ENCODE assay signal across 17 cellular contexts in the genomic region with DNA sequence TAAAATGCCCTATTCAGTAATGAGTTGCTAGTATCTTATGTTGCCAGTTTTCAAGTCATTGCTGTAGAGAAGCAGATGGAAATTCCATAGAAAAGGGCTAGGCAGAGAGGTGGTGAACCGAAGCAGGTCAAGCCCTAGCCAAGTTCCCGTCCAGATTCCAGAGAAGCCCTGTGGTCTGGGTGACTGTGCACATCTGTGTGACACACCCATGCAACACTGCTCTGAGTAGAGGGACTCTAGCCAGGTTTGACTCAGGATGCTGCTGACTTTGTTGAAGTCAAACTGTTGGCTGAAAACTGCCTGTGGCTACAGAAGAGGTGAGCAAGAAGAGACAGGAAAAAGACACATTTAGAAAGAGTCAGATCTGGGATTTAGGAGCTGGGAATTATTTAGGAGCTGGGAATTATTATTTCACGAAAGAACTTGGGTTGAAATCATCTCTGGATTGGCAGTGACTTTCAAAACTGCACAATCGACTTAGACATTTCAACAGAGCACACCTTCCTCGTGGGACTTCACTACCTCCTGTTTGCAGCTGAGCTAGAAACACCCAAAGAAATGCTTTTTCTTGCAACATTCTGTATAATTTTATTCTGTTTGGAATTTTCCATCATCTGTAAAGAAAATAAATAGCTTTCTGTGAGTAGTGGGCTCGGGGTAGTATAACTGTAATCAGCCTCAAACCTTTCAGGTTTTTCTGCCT.
DNase-seq lines count a peak whose midpoint lies in the region; ATAC-seq and TF ChIP-seq lines count a peak whose summit lies in the region.
"Had no signal": no experiment of that assay in that cellular context is flagged by ENCODE, and none has a peak within 500 bp of the region (broad histone marks: within the 10 kb centered on the region; RNA-seq: fewer than 3 reads in every experiment).

No MANE protein-coding gene starts in this region.

- H3K27ac ChIP-seq in psoas muscle (no peak overlapping the region), adrenal gland (no peak overlapping the region)
- H3K27ac ChIP-seq: skin epidermis, testis had no signal

- no peaks in the 10 kb centered on the region for H3K27me3 ChIP-seq in psoas muscle (ENCODE audit: insufficient read depth in 3 of 3, low read length in 2 of 3)
- H3K27me3 ChIP-seq in adrenal gland = no peaks in the 10 kb centered on the region
- H3K27me3 ChIP-seq: testis had no signal

- H3K9me3 ChIP-seq in psoas muscle (no peaks in the 10 kb centered on the region), adrenal gland (replicated peaks in 1 of 3) (no peaks in the 10 kb centered on the region)
- H3K9me3 ChIP-seq: testis had no signal

- no peaks in the 10 kb centered on the region for H3K36me3 ChIP-seq in psoas muscle (ENCODE audit: insufficient read depth in 1 of 2, low read depth in 1 of 2)
- H3K36me3 ChIP-seq in adrenal gland (replicated peaks in 1 of 2) = no peaks in the 10 kb centered on the region

- no peak for TF ChIP-seq CTCF in psoas muscle (IDR thresholded peaks at IDR 0.05)
- no peak for TF ChIP-seq CTCF in adrenal gland (IDR thresholded peaks at IDR 0.05)

- DNase-seq in ELR (ENCODE audit: low read depth) = peak; percentile 91
- DNase-seq in NCI-H226 = peak; percentile 2
- DNase-seq in psoas muscle = peak in 1 of 2 donors; percentile 32
- DNase-seq in activated T-helper 2 cell treated with anti-CD3 and anti-CD28 coated beads, Interferon-gamma antibody, Interleukin-2, Interleukin-4, amounts not matched to agents 10 μg/mL and 5 μg/mL and 100 μg/mL, durations not matched to agents 14 hours and 24 hours and 36 hours (ENCODE audit: low spot score) = no peak
- DNase-seq in Ammon's horn (ENCODE audit: low spot score) = no peak
- DNase-seq in adrenal gland = no peak
- DNase-seq in immature natural killer cell = no peak
- DNase-seq: activated CD4-positive, alpha-beta memory T cell treated with anti-CD3 and anti-CD28 coated beads, Interleukin-2, amount 10 ng/mL, durations not matched to agents 7 days and 5 days; activated naive CD4-positive, alpha-beta T cell; CD8-positive, alpha-beta memory T cell; NCI-H1048; NCI-H446; SHP77 treated with DMSO at 0.1 percent for 48 hours; testis had no signal

- peak; percentile 89 for ATAC-seq in esophagus mucosa
- peak; percentile 40 to 57 (median 54) for ATAC-seq in psoas muscle
- ATAC-seq: natural killer cell treated with Interleukin-12 subunit alpha and Interleukin-12 subunit beta and Interleukin-15 and Interleukin-18, amount 100 ng/mL, for 72 hours had no signal

- 36 to 47% (median 43%) methylated on average over 6 of the region's 6 CpGs for WGBS in psoas muscle, 3 donors
- 50 to 69% (median 61%) methylated on average over 6 of the region's 6 CpGs for WGBS in adrenal gland, 4 donors

- H3K36me3 Mint-ChIP-seq in activated T-helper 2 cell treated with anti-CD3 and anti-CD28 coated beads, Interferon-gamma antibody, Interleukin-2, Interleukin-4, amounts not matched to agents 10 μg/mL and 5 μg/mL and 100 μg/mL, durations not matched to agents 14 hours and 24 hours and 36 hours (ENCODE audit: low read depth) = no peaks in the 10 kb centered on the region
- H3K36me3 Mint-ChIP-seq in immature natural killer cell = no peaks in the 10 kb centered on the region
- H3K36me3 Mint-ChIP-seq: CD8-positive, alpha-beta memory T cell; natural killer cell treated with Interleukin-12 subunit alpha and Interleukin-12 subunit beta and Interleukin-15 and Interleukin-18, amount 100 ng/mL, for 72 hours had no signal

- H3K4me3 ChIP-seq in psoas muscle (no peak overlapping the region), adrenal gland (no peak overlapping the region)
- H3K4me3 ChIP-seq: skin epidermis, testis had no signal

- TF ChIP-seq POLR2A in adrenal gland (IDR thresholded peaks at IDR 0.05) = no peak

- H3K27me3 Mint-ChIP-seq in activated T-helper 2 cell treated with anti-CD3 and anti-CD28 coated beads, Interferon-gamma antibody, Interleukin-2, Interleukin-4, amounts not matched to agents 10 μg/mL and 5 μg/mL and 100 μg/mL, durations not matched to agents 14 hours and 24 hours and 36 hours (ENCODE audit: low read depth) = peaks cover 50% of the 10 kb centered on the region
- peaks cover 7 to 24% (median 24%) of the 10 kb centered on the region in 3 donors for H3K27me3 Mint-ChIP-seq in immature natural killer cell (ENCODE audit: low read depth in 3 of 3)

- H3K4me1 ChIP-seq in psoas muscle (peaks cover 11% of the 10 kb centered on the region), adrenal gland (replicated peaks in 1 of 2) (no peaks in the 10 kb centered on the region)
- H3K4me1 ChIP-seq: testis had no signal

- intact Hi-C loops in psoas muscle (cut with DNase I) = no loop called here
- intact Hi-C loops in activated T-helper 2 cell treated with anti-CD3 and anti-CD28 coated beads, Interferon-gamma antibody, Interleukin-2, Interleukin-4, amounts not matched to agents 10 μg/mL and 5 μg/mL and 100 μg/mL, durations not matched to agents 14 hours and 24 hours and 36 hours (cut with micrococcal nuclease) = no loop called here
- intact Hi-C loops in adrenal gland (cut with DNase I) = no loop called here

- no peaks in the 10 kb centered on the region for H3K9me3 Mint-ChIP-seq in activated T-helper 2 cell treated with anti-CD3 and anti-CD28 coated beads, Interferon-gamma antibody, Interleukin-2, Interleukin-4, amounts not matched to agents 10 μg/mL and 5 μg/mL and 100 μg/mL, durations not matched to agents 14 hours and 24 hours and 36 hours
- H3K9me3 Mint-ChIP-seq in immature natural killer cell = peaks cover 0 to 1% (median 0%) of the 10 kb centered on the region in 6 donors
- H3K9me3 Mint-ChIP-seq: activated CD4-positive, alpha-beta memory T cell treated with anti-CD3 and anti-CD28 coated beads, Interleukin-2, amount 10 ng/mL, durations not matched to agents 7 days and 5 days; CD8-positive, alpha-beta memory T cell; natural killer cell treated with Interleukin-12 subunit alpha and Interleukin-12 subunit beta and Interleukin-15 and Interleukin-18, amount 100 ng/mL, for 72 hours had no signal

- H3K4me3 Mint-ChIP-seq in activated T-helper 2 cell treated with anti-CD3 and anti-CD28 coated beads, Interferon-gamma antibody, Interleukin-2, Interleukin-4, amounts not matched to agents 10 μg/mL and 5 μg/mL and 100 μg/mL, durations not matched to agents 14 hours and 24 hours and 36 hours (ENCODE audit: low read depth) = no peak overlapping the region
- no peak overlapping the region for H3K4me3 Mint-ChIP-seq in immature natural killer cell
- H3K4me3 Mint-ChIP-seq: activated CD4-positive, alpha-beta memory T cell treated with anti-CD3 and anti-CD28 coated beads, Interleukin-2, amount 10 ng/mL, durations not matched to agents 7 days and 5 days; CD8-positive, alpha-beta memory T cell; natural killer cell treated with Interleukin-12 subunit alpha and Interleukin-12 subunit beta and Interleukin-15 and Interleukin-18, amount 100 ng/mL, for 72 hours had no signal

- H3K4me1 Mint-ChIP-seq in activated T-helper 2 cell treated with anti-CD3 and anti-CD28 coated beads, Interferon-gamma antibody, Interleukin-2, Interleukin-4, amounts not matched to agents 10 μg/mL and 5 μg/mL and 100 μg/mL, durations not matched to agents 14 hours and 24 hours and 36 hours (ENCODE audit: low read depth) = no peaks in the 10 kb centered on the region
- no peaks in the 10 kb centered on the region for H3K4me1 Mint-ChIP-seq in immature natural killer cell
- H3K4me1 Mint-ChIP-seq: activated CD4-positive, alpha-beta memory T cell treated with anti-CD3 and anti-CD28 coated beads, Interleukin-2, amount 10 ng/mL, durations not matched to agents 7 days and 5 days; CD8-positive, alpha-beta memory T cell had no signal

- no peak overlapping the region for H3K27ac Mint-ChIP-seq in activated T-helper 2 cell treated with anti-CD3 and anti-CD28 coated beads, Interferon-gamma antibody, Interleukin-2, Interleukin-4, amounts not matched to agents 10 μg/mL and 5 μg/mL and 100 μg/mL, durations not matched to agents 14 hours and 24 hours and 36 hours
- no peak overlapping the region for H3K27ac Mint-ChIP-seq in immature natural killer cell
- H3K27ac Mint-ChIP-seq: activated CD4-positive, alpha-beta memory T cell treated with anti-CD3 and anti-CD28 coated beads, Interleukin-2, amount 10 ng/mL, durations not matched to agents 7 days and 5 days; CD8-positive, alpha-beta memory T cell; natural killer cell treated with Interleukin-12 subunit alpha and Interleukin-12 subunit beta and Interleukin-15 and Interleukin-18, amount 100 ng/mL, for 72 hours had no signal

Comparison
In these comparisons a context has a peak if more than half of its experiments do, and no peak if none do; other contexts are left out.
1. DNase-seq: peak in ELR (single experiment) and NCI-H226 (single experiment); none in activated T-helper 2 cell treated with anti-CD3 and anti-CD28 coated beads, Interferon-gamma antibody, Interleukin-2, Interleukin-4, amounts not matched to agents 10 μg/mL and 5 μg/mL and 100 μg/mL, durations not matched to agents 14 hours and 24 hours and 36 hours (single experiment), Ammon's horn (single experiment), adrenal gland (0 of 7) and immature natural killer cell (0 of 3).